9 cellular contexts compared by ENCODE assay signal in the genomic region with DNA sequence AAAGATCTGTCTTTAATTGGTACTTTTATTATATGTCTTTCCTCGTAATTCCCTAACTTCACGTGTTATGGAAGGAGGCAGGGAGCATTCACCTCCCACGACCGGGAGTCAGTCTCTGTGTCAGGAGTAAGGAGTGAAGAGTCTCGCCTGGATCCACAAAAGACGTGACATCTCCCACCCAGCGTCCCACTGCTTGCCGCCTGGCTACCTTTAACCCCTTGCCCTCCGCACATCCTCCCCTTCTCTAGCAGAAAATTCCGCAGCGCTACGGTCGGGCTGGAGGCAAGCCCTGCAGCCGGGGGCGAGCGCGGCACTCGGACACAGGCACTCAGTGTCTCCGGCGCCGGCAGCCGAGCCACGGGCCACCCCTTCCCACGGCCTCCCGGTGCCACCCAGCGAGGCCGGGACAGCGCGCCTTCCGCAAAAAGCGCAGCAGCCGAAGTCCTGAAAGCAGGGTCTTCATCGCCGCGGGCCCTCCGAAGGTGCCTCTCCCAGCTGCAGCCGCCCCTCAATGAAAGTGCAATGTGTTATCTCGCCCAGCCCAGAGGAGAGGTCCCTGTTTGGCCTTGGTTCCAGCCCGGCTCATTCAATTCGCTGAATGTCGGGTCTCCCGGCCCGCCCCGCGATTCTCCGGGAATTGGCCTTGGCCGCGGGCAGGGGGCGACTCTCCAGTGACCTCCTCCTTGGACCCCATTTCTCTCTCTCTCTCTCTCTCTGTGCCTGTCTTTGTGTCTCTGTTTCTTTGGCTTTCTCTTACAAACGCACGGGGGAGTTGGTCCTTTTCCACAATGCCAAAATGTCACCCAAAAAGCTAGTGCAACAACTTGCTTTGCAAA. TPM values are rescaled to one million over a fixed set of nuclear protein-coding genes. Genes with fewer than 3 reads are reported as not detected.
DNase-seq lines count a peak whose midpoint lies in the region; ATAC-seq and TF ChIP-seq lines count a peak whose summit lies in the region.
"Had no signal": no experiment of that assay in that cellular context is flagged by ENCODE, and none has a peak within 500 bp of the region (broad histone marks: within the 10 kb centered on the region; RNA-seq: fewer than 3 reads in every experiment).

No MANE protein-coding gene starts in this region.

- peak overlapping the region; percentile 63 for H3K4me3 Mint-ChIP-seq in mesothelial cell of epicardium

- intact Hi-C loops in left cardiac atrium (cut with DNase I): no loop called here

- H3K27ac Mint-ChIP-seq in mesothelial cell of epicardium: no peak overlapping the region

- no peak for ATAC-seq in left cardiac atrium
- ATAC-seq in GM19328 (IDR thresholded peaks at IDR 0.05; ENCODE audit: unreplicated experiment): no peak
- no peak for ATAC-seq in HG02763 (IDR thresholded peaks at IDR 0.05; ENCODE audit: unreplicated experiment)
- no peak for ATAC-seq in HG03342 (IDR thresholded peaks at IDR 0.05; ENCODE audit: unreplicated experiment)

- peak in 1 of 2 donors; percentile 55 for DNase-seq in cardiac muscle cell (ENCODE audit: low read depth in 1 of 2, low spot score in 1 of 2)
- no peak for DNase-seq in left cardiac atrium
- DNase-seq in cerebellar cortex (ENCODE audit: low spot score): peak; percentile 44
- no peak for DNase-seq in mesothelial cell of epicardium (ENCODE audit: low spot score in 2 of 2, unreplicated experiment in 2 of 2)
- DNase-seq: NCI-H187 had no signal

- H3K4me3 ChIP-seq in cardiac muscle cell: peak overlapping the region; percentile 36
- peak overlapping the region; percentile 52 for H3K4me3 ChIP-seq in urinary bladder (ENCODE audit: low read depth, low read length)

- H3K4me1 ChIP-seq in cardiac muscle cell (ENCODE audit: low read depth) (no peaks in the 10 kb centered on the region), urinary bladder (ENCODE audit: insufficient read depth) (no peaks in the 10 kb centered on the region)

- H3K36me3 ChIP-seq in cardiac muscle cell: no peaks in the 10 kb centered on the region
- no peaks in the 10 kb centered on the region for H3K36me3 ChIP-seq in urinary bladder (ENCODE audit: insufficient read depth)

- H3K4me1 Mint-ChIP-seq in mesothelial cell of epicardium: peaks cover 11% of the 10 kb centered on the region

- no peak for TF ChIP-seq CTCF in cardiac muscle cell (IDR thresholded peaks at IDR 0.05; ENCODE audit: low read depth, low read length)
- TF ChIP-seq CTCF in mesothelial cell of epicardium (IDR thresholded peaks at IDR 0.05; ENCODE audit: unreplicated experiment): no peak

- H3K27ac ChIP-seq in cardiac muscle cell (no peak overlapping the region), urinary bladder (ENCODE audit: low read depth) (no peak overlapping the region)

- peaks cover 85% of the 10 kb centered on the region for H3K27me3 Mint-ChIP-seq in mesothelial cell of epicardium (ENCODE audit: low read depth)

- 3% methylated on average over 51 of the region's 51 CpGs for WGBS in urinary bladder

- H3K9me3 Mint-ChIP-seq in mesothelial cell of epicardium: no peaks in the 10 kb centered on the region

- H3K36me3 Mint-ChIP-seq in mesothelial cell of epicardium: no peaks in the 10 kb centered on the region

- H3K27me3 ChIP-seq in cardiac muscle cell: peaks cover 38% of the 10 kb centered on the region

- no peaks in the 10 kb centered on the region for H3K9me3 ChIP-seq in cardiac muscle cell (ENCODE audit: low read depth)

RNA-seq across cellular contexts. Expression of gene DLGAP1, which starts 1.2 kb away (rescaled TPM):
- total RNA-seq in cardiac muscle cell: 3.1 and 7.9 TPM in 2 replicates
- 0.89 and 2.5 TPM in 2 replicates for polyA plus RNA-seq in cardiac muscle cell
- under 1 TPM; 0.29 to 0.47 TPM for total RNA-seq in left cardiac atrium
- 4.6 to 5.1 TPM (median 4.9 TPM) in 3 replicates for total RNA-seq in mesothelial cell of epicardium
- 7.5 TPM for total RNA-seq in urinary bladder
- 2.1 TPM for polyA plus RNA-seq in urinary bladder
